Comparison of ENCODE assay signal across 2 cellular contexts in the genomic region with DNA sequence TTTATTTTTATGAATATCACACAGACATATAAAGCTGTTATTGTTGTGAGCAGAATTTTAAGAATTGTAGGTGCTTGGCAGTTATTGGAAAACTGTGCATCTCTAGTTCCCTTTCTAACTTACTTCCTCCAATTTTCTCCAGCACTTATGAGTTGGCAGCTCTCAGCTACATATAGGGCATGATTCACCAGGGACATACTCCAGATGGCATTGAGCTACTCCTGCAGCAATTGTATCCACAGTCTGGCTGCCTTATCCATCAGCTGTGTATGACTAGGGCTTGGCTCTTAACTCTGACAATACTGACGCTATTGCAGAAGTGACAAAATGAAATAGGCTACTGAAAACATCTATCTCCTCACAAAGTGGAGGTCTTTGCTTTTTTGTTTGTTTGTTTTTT.
A peak's percentile ranks its signal among the peaks of the same experiment; 100 is the strongest.
TF ChIP-seq lines count a peak whose summit lies in the region.

No MANE protein-coding gene starts in this region.

TF ChIP-seq in endothelial cell of umbilical vein, 7 proteins besides CTCF, POLR2A, EP300 and RAD21 (continued from another document):
- TF ChIP-seq MYC (IDR thresholded peaks at IDR 0.05; ENCODE audit: low read depth, low read length) (no peak), POLR2AphosphoS5 (IDR thresholded peaks at IDR 0.05; ENCODE audit: insufficient read depth, low read depth, low read length) (no peak), EZH2 (IDR thresholded peaks at IDR 0.05; ENCODE audit: borderline replicate concordance, low read depth, low read length, severe bottlenecking) (no peak), FOS (IDR thresholded peaks at IDR 0.05; ENCODE audit: borderline replicate concordance, insufficient read depth, low read length) (peak; percentile 38)
- TF ChIP-seq, protein P1, sequence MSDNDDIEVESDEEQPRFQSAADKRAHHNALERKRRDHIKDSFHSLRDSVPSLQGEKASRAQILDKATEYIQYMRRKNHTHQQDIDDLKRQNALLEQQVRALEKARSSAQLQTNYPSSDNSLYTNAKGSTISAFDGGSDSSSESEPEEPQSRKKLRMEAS (IDR thresholded peaks at IDR 0.05; ENCODE audit: insufficient read depth, insufficient read length), result no peak

TF ChIP-seq in GM23338, 12 proteins besides CTCF, POLR2A, EP300 and RAD21:
- TF ChIP-seq, protein P2, sequence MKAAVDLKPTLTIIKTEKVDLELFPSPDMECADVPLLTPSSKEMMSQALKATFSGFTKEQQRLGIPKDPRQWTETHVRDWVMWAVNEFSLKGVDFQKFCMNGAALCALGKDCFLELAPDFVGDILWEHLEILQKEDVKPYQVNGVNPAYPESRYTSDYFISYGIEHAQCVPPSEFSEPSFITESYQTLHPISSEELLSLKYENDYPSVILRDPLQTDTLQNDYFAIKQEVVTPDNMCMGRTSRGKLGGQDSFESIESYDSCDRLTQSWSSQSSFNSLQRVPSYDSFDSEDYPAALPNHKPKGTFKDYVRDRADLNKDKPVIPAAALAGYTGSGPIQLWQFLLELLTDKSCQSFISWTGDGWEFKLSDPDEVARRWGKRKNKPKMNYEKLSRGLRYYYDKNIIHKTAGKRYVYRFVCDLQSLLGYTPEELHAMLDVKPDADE (IDR thresholded peaks at IDR 0.05), result no peak
- TF ChIP-seq NANOG (IDR thresholded peaks at IDR 0.05; ENCODE audit: borderline replicate concordance), result no peak
